1 cellular context compared by ENCODE assay signal in the genomic region with DNA sequence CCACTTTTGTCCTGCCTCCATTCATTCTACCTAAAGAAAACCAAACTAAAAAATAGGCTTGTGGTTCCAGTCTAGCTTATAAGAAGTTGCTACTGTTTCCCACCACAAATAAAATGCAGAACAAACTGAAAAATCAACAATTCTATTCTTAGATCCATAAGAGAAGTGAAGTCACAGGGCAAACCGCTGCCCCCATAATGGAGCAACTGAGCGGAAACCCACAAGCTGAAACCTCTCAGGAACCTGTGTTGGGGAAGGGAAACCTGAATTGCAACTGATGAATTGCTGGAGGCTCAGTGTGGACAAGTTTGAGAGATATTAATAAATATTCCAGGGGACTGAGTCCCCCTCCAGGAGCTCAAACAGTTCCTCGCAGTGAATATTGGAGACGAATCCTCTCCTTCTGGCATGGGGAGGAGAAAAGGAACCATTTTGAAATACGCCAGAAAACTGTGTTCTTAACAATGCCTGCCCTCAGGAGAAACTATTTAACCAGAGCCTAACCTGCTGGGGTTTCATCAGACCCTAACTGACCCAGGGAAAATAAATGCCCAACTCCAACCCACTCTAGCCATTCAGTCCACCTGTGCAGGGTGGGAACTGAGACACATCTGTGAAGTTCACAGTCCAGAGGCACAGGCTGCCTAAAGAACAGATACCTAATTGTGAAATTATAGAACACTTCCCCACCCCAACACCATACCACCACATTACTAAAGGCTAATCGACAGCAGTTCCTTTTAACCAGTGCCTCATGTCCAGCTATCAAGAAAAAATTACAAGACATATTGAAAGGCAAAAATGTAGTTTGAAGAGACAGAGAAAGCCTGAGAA.
TF ChIP-seq lines count a peak whose summit lies in the region.

No MANE protein-coding gene starts in this region.

TF ChIP-seq in GM12878, 131 proteins besides CTCF, POLR2A, EP300 and RAD21 (continued from another document):
- TF ChIP-seq, protein P1, sequence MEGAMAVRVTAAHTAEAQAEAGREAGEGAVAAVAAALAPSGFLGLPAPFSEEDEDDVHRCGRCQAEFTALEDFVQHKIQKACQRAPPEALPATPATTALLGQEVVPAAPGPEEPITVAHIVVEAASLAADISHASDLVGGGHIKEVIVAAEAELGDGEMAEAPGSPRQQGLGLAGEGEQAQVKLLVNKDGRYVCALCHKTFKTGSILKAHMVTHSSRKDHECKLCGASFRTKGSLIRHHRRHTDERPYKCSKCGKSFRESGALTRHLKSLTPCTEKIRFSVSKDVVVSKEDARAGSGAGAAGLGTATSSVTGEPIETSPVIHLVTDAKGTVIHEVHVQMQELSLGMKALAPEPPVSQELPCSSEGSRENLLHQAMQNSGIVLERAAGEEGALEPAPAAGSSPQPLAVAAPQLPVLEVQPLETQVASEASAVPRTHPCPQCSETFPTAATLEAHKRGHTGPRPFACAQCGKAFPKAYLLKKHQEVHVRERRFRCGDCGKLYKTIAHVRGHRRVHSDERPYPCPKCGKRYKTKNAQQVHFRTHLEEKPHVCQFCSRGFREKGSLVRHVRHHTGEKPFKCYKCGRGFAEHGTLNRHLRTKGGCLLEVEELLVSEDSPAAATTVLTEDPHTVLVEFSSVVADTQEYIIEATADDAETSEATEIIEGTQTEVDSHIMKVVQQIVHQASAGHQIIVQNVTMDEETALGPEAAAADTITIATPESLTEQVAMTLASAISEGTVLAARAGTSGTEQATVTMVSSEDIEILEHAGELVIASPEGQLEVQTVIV (IDR thresholded peaks at IDR 0.05; ENCODE audit: borderline replicate concordance, partially characterized antibody) = no peak
- peak; percentile 70 for TF ChIP-seq DPF2 (IDR thresholded peaks at IDR 0.05)
- TF ChIP-seq EED (IDR thresholded peaks at IDR 0.05; ENCODE audit: low read depth) = peak; percentile 99
- TF ChIP-seq CEBPB (IDR thresholded peaks at IDR 0.05; ENCODE audit: borderline replicate concordance in 1 of 2, low read depth in 2 of 2, low read length in 2 of 2) = peak in 1 of 2 experiments; percentile 89; a peak in 1 of 4 replicates
- no peak for TF ChIP-seq GATAD2B (conservative IDR thresholded peaks at IDR 0.05; ENCODE audit: low read depth)
- TF ChIP-seq EGR1 (IDR thresholded peaks at IDR 0.05; ENCODE audit: borderline replicate concordance in 1 of 2, low read depth in 2 of 2, low read length in 2 of 2) = no peak
- TF ChIP-seq HDAC2 (IDR thresholded peaks at IDR 0.05) = 0 out of 2 replicates have a peak, but pooled peaks have one; percentile 14
- TF ChIP-seq RAD51 (IDR thresholded peaks at IDR 0.05) = 0 out of 2 replicates have a peak, but pooled peaks have one; percentile 19
